ENCODE assay signal across 19 cellular contexts in genomic region chr12:59070534-59070933, GRCh38.
DNase-seq lines count a peak whose midpoint lies in the region; ATAC-seq and TF ChIP-seq lines count a peak whose summit lies in the region.
"Had no signal": no experiment of that assay in that cellular context is flagged by ENCODE, and none has a peak within 500 bp of the region (broad histone marks: within the 10 kb centered on the region; RNA-seq: fewer than 3 reads in every experiment).

No MANE protein-coding gene starts in this region.

- peaks cover 48% of the 10 kb centered on the region for H3K4me1 Mint-ChIP-seq in MCF 10A (ENCODE audit: insufficient read depth, unreplicated experiment)
- H3K4me1 Mint-ChIP-seq: H9 had no signal

- peaks cover 3% of the 10 kb centered on the region for H3K36me3 ChIP-seq in breast epithelium
- H3K36me3 ChIP-seq: adrenal gland, neutrophil, sigmoid colon, suprapubic skin had no signal

- H3K9me3 ChIP-seq in breast epithelium = no peaks in the 10 kb centered on the region
- H3K9me3 ChIP-seq: adrenal gland, neutrophil, sigmoid colon, suprapubic skin had no signal

- no peak for TF ChIP-seq POLR2A in breast epithelium (IDR thresholded peaks at IDR 0.05)

- no peak for ATAC-seq in GM18858 (IDR thresholded peaks at IDR 0.05; ENCODE audit: unreplicated experiment)
- ATAC-seq in GM18498 (IDR thresholded peaks at IDR 0.05; ENCODE audit: unreplicated experiment) = no peak
- ATAC-seq in GM21367 (IDR thresholded peaks at IDR 0.05; ENCODE audit: unreplicated experiment) = no peak
- ATAC-seq: activated CD4-positive, CD25-positive, alpha-beta regulatory T cell treated with anti-CD3 and anti-CD28 coated beads, Interleukin-2, amount 50 U/mL, for 24 hours; CD8-positive, alpha-beta T cell had no signal

- no TSS peak for BruUV-seq in MCF 10A (replicated peaks; lab: Mats Ljungman, UMichigan)

- H3K36me3 Mint-ChIP-seq in MCF 10A (ENCODE audit: insufficient read depth, unreplicated experiment) = no peaks in the 10 kb centered on the region
- H3K36me3 Mint-ChIP-seq: CD8-positive, alpha-beta T cell had no signal

- CTCF ChIA-PET in MCF 10A (lab: Yijun Ruan, JAX) = interaction anchor here (0.6 to 1.3 kb wide), 3 partner anchors 15 to 530 kb away, joined by 3 to 4 read pairs (median 3); no protein-coding TSS in a partner anchor

- H3K4me1 ChIP-seq in breast epithelium = no peaks in the 10 kb centered on the region
- H3K4me1 ChIP-seq: adrenal gland, sigmoid colon had no signal

- peak overlapping the region; percentile 23 for H3K4me3 Mint-ChIP-seq in MCF 10A (ENCODE audit: unreplicated experiment)
- H3K4me3 Mint-ChIP-seq: CD8-positive, alpha-beta T cell; H9 had no signal

- no peak for TF ChIP-seq CTCF in MCF 10A (IDR thresholded peaks at IDR 0.05; ENCODE audit: unreplicated experiment)
- TF ChIP-seq CTCF in breast epithelium (IDR thresholded peaks at IDR 0.05) = no peak
- no peak for TF ChIP-seq CTCF in VCaP (conservative IDR thresholded peaks at IDR 0.05)

- POLR2A ChIA-PET in MCF 10A (lab: Yijun Ruan, JAX) = interaction anchor here (0.6 to 17.1 kb wide), 9 partner anchors 8 to 193 kb away, joined by 3 to 389 read pairs (median 26); partner anchors contain the start of gene LRIG3

- H3K9me3 Mint-ChIP-seq in MCF 10A (ENCODE audit: unreplicated experiment) = no peaks in the 10 kb centered on the region
- H3K9me3 Mint-ChIP-seq: activated T-helper 2 cell treated with anti-CD3 and anti-CD28 coated beads, Interferon-gamma antibody, Interleukin-2, Interleukin-4, amounts not matched to agents 10 μg/mL and 5 μg/mL and 100 μg/mL, durations not matched to agents 14 hours and 24 hours and 36 hours; CD8-positive, alpha-beta T cell; H9 had no signal

- no peaks in the 10 kb centered on the region for H3K27me3 ChIP-seq in breast epithelium
- H3K27me3 ChIP-seq: adrenal gland, neutrophil, sigmoid colon, suprapubic skin had no signal

- intact Hi-C loops in MCF 10A (cut with micrococcal nuclease) (no loop called here), breast epithelium (cut with DNase I; ENCODE audit: low total_unique reads) (no loop called here)

- no peaks in the 10 kb centered on the region for H3K27me3 Mint-ChIP-seq in MCF 10A (ENCODE audit: insufficient read depth, unreplicated experiment)

- H3K27ac ChIP-seq in breast epithelium (peak overlapping the region in 1 of 2 donors; percentile 27), VCaP (peak overlapping the region; percentile 56)
- H3K27ac ChIP-seq: adrenal gland, neutrophil, sigmoid colon, suprapubic skin had no signal

- no peak for DNase-seq in MCF 10A (ENCODE audit: unreplicated experiment)
- no peak for DNase-seq in breast epithelium (ENCODE audit: low spot score in 2 of 2)
- DNase-seq in iris pigment epithelial cell (ENCODE audit: low read depth) = peak; percentile 36
- no peak for DNase-seq in hepatic stellate cell (ENCODE audit: low spot score)
- DNase-seq: adrenal gland; CD8-positive, alpha-beta T cell; GDM1; H9; Kasumi-1; NCI-H2107; sigmoid colon had no signal

- no peak overlapping the region for H3K4me3 ChIP-seq in breast epithelium
- H3K4me3 ChIP-seq: adrenal gland, sigmoid colon, suprapubic skin had no signal

- H3K27ac Mint-ChIP-seq in MCF 10A (ENCODE audit: low read depth, unreplicated experiment) = peak overlapping the region; percentile 94
- H3K27ac Mint-ChIP-seq: activated T-helper 2 cell treated with anti-CD3 and anti-CD28 coated beads, Interferon-gamma antibody, Interleukin-2, Interleukin-4, amounts not matched to agents 10 μg/mL and 5 μg/mL and 100 μg/mL, durations not matched to agents 14 hours and 24 hours and 36 hours; CD8-positive, alpha-beta T cell; H9 had no signal
